Comparison of ENCODE assay signal across 1 cellular context in the genomic region with DNA sequence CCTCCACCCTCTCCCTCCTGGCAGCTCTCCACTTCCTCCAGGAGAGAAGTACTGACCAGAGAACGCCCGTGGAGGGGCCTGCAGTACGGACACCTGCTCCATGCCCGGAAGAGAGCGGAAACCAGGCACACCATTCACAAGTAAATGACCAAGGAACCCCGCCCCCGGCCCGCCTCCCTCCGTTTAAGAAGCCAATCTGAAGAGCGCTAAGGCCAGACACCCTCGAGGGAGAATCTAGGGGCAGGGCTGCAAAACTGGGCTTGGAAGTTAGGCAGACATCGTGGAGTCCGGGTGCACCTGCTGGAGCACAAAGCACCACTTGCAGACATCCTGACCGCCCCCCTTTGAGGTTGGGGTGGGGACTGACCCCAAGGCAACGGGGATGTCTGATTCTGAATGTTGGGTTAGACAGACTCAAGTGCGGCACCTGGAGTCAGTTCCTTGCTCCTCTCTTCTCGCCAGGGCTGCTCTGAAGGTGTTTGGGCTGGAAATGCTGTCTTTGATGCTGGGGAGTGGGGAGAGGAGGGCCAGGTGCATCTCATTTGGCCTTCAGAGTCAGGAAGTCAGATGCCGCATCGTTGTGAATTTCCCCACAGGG.
TF ChIP-seq lines count a peak whose summit lies in the region.

No MANE protein-coding gene starts in this region.

TF ChIP-seq in SK-N-SH, 30 proteins besides CTCF, POLR2A, EP300 and RAD21:
- TF ChIP-seq MXI1 (IDR thresholded peaks at IDR 0.05; ENCODE audit: low read depth, low read length) (peak; percentile 87; the same call in 1 of the 2 replicates), CHD2 (IDR thresholded peaks at IDR 0.05; ENCODE audit: low read length, partially characterized antibody) (peak; percentile 10), RCOR1 (IDR thresholded peaks at IDR 0.05; ENCODE audit: low read length) (0 out of 2 replicates have a peak, but pooled peaks have one; percentile 38), POLR2AphosphoS5 (IDR thresholded peaks at IDR 0.05; ENCODE audit: low read depth, low read length) (peak; percentile 69), TAF1 (IDR thresholded peaks at IDR 0.05; ENCODE audit: borderline replicate concordance, low read depth, low read length) (0 out of 2 replicates have a peak, but pooled peaks have one; percentile 28), RFX5 (IDR thresholded peaks at IDR 0.05; ENCODE audit: low read length) (peak; percentile 59; the same call in 1 of the 2 replicates), IRF3 (IDR thresholded peaks at IDR 0.05; ENCODE audit: low read depth, low read length) (no peak), ELF1 (IDR thresholded peaks at IDR 0.05) (peak; percentile 67; the same call in 1 of the 2 replicates), NFIC (IDR thresholded peaks at IDR 0.05; ENCODE audit: borderline replicate concordance) (no peak), ZBTB33 (IDR thresholded peaks at IDR 0.05; ENCODE audit: borderline replicate concordance, low read depth) (0 out of 2 replicates have a peak, but pooled peaks have one; percentile 18), GATA2 (CRISPR knock-in tag; IDR thresholded peaks at IDR 0.05) (no peak), REST (IDR thresholded peaks at IDR 0.05; ENCODE audit: low read depth, low read length) (peak; percentile 9; the same call in 1 of the 2 replicates)
- TF ChIP-seq, protein P1, sequence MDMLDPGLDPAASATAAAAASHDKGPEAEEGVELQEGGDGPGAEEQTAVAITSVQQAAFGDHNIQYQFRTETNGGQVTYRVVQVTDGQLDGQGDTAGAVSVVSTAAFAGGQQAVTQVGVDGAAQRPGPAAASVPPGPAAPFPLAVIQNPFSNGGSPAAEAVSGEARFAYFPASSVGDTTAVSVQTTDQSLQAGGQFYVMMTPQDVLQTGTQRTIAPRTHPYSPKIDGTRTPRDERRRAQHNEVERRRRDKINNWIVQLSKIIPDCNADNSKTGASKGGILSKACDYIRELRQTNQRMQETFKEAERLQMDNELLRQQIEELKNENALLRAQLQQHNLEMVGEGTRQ (IDR thresholded peaks at IDR 0.05; ENCODE audit: borderline replicate concordance, low read depth, low read length), result no peak
TF ChIP-seq in SK-N-SH: peak in this region for 9.
